Comparison of ENCODE assay signal across 1 cellular context in the genomic region with DNA sequence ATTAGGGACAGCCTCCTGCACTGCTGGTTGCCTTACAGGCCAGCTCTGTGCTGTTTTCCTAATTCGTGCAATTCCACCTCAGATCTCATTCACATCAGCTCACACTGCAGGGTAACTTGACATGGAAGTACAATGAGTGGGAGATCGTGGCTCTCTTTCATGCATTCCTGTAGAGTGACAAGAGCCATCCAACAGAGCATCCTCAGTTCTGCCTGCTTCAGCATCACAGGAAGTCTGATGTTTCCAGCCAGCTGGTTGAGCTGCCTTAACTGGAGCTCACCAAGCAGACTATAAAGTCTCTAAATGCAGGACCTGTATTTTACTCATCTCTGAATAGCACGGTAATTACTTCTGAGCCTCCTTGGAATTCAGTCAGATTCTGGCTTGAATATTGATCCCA.
TF ChIP-seq lines count a peak whose summit lies in the region.

No MANE protein-coding gene starts in this region.

TF ChIP-seq in H1, 55 proteins besides CTCF, POLR2A, EP300 and RAD21 (continued from another document):
- TF ChIP-seq BRCA1 (IDR thresholded peaks at IDR 0.05; ENCODE audit: low read depth, low read length), result no peak
- no peak for TF ChIP-seq TAF7 (optimal IDR thresholded peaks at IDR 0.05; ENCODE audit: borderline replicate concordance, low read depth, low read length)
- no peak for TF ChIP-seq CREB1 (IDR thresholded peaks at IDR 0.05)
- TF ChIP-seq, protein P1, sequence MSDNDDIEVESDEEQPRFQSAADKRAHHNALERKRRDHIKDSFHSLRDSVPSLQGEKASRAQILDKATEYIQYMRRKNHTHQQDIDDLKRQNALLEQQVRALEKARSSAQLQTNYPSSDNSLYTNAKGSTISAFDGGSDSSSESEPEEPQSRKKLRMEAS (IDR thresholded peaks at IDR 0.05), result no peak
- no peak for TF ChIP-seq CHD2 (IDR thresholded peaks at IDR 0.05; ENCODE audit: low read length)
- TF ChIP-seq JUN (IDR thresholded peaks at IDR 0.05; ENCODE audit: low read depth, low read length), result no peak
- no peak for TF ChIP-seq SIN3A (conservative IDR thresholded peaks at IDR 0.05 in 1 of 2, IDR thresholded peaks at IDR 0.05 in 1 of 2; ENCODE audit: low read depth in 1 of 2, low read length in 2 of 2)
